Comparison of ENCODE assay signal across 17 cellular contexts in genomic region chr6:13472099-13472498, GRCh38. TPM values are rescaled to one million over a fixed set of nuclear protein-coding genes. Genes with fewer than 3 reads are reported as not detected.
DNase-seq lines count a peak whose midpoint lies in the region; ATAC-seq and TF ChIP-seq lines count a peak whose summit lies in the region.
"Had no signal": no experiment of that assay in that cellular context is flagged by ENCODE, and none has a peak within 500 bp of the region (broad histone marks: within the 10 kb centered on the region; RNA-seq: fewer than 3 reads in every experiment).

No MANE protein-coding gene starts in this region.

- 0 out of 2 replicates have a peak, but pooled peaks cover 2% of the 10 kb centered on the region for H3K36me3 ChIP-seq in IMR-90 (ENCODE audit: control insufficient read depth, insufficient read depth, low read length)
- H3K36me3 ChIP-seq: BE2C had no signal

- H3K27me3 Mint-ChIP-seq in activated CD8-positive, alpha-beta memory T cell treated with anti-CD3 and anti-CD28 coated beads, Interleukin-2, amount 10 ng/mL, durations not matched to agents 7 days and 5 days = no peaks in the 10 kb centered on the region

- peak; percentile 13 for DNase-seq in activated CD8-positive, alpha-beta memory T cell treated with anti-CD3 and anti-CD28 coated beads for 24 hours
- no peak for DNase-seq in activated CD8-positive, alpha-beta memory T cell treated with anti-CD3 and anti-CD28 coated beads, Interleukin-2, amount 10 ng/mL, durations not matched to agents 7 days and 5 days
- peak; percentile 30 for DNase-seq in IMR-90
- DNase-seq in coronary artery (ENCODE audit: low spot score) = peak; percentile 14
- peak; percentile 14 for DNase-seq in left lobe of liver (ENCODE audit: low spot score)
- DNase-seq: 8988T; BE2C; Calu3; CD8-positive, alpha-beta T cell; NCI-H1105 treated with DMSO at 0.1 percent for 48 hours; NCI-H1694; OCI-M1; SHP77; SK-N-SH had no signal

- H2BK5ac ChIP-seq in IMR-90 (ENCODE audit: low read depth, low read length, poor library complexity, severe bottlenecking) = no peak overlapping the region

- intact Hi-C loops in IMR-90 (cut with micrococcal nuclease) = no loop called here

- H3K36me3 Mint-ChIP-seq in activated CD8-positive, alpha-beta memory T cell treated with anti-CD3 and anti-CD28 coated beads, Interleukin-2, amount 10 ng/mL, durations not matched to agents 7 days and 5 days = peaks cover 28% of the 10 kb centered on the region
- H3K36me3 Mint-ChIP-seq: CD8-positive, alpha-beta T cell had no signal

- H4K5ac ChIP-seq in IMR-90 (ENCODE audit: low read depth, low read length) = no peak overlapping the region

- no peak overlapping the region for H4K8ac ChIP-seq in IMR-90 (ENCODE audit: low read depth in 2 of 2, low read length in 2 of 2)

- in situ Hi-C loops in IMR-90 (cut with MboI; ENCODE audit: low sequenced_read_pairs) = no loop called here

- H3K9me1 ChIP-seq in IMR-90 (ENCODE audit: insufficient read depth, low read length) = peaks cover 3% of the 10 kb centered on the region; the same call in 1 of the 2 replicates

- no peak overlapping the region for H3K27ac Mint-ChIP-seq in activated CD8-positive, alpha-beta memory T cell treated with anti-CD3 and anti-CD28 coated beads, Interleukin-2, amount 10 ng/mL, durations not matched to agents 7 days and 5 days
- H3K27ac Mint-ChIP-seq: CD8-positive, alpha-beta T cell had no signal

- no peak overlapping the region for H2AK9ac ChIP-seq in IMR-90 (replicated peaks; ENCODE audit: low read depth, low read length, poor library complexity)

- H2BK120ac ChIP-seq in IMR-90 (ENCODE audit: low read depth, low read length) = no peak overlapping the region

- H2AK5ac ChIP-seq in IMR-90 (ENCODE audit: low read depth, low read length) = no peak overlapping the region

- no peaks in the 10 kb centered on the region for H3K9me3 Mint-ChIP-seq in activated CD8-positive, alpha-beta memory T cell treated with anti-CD3 and anti-CD28 coated beads, Interleukin-2, amount 10 ng/mL, durations not matched to agents 7 days and 5 days (ENCODE audit: low read depth)
- H3K9me3 Mint-ChIP-seq: CD8-positive, alpha-beta T cell had no signal

- H3K79me1 ChIP-seq in IMR-90 (ENCODE audit: low read depth in 1 of 2, low read length in 2 of 2) = peaks cover 7 to 20% of the 10 kb centered on the region in 2 experiments; a peak in 2 of 4 replicates

- TF ChIP-seq RAD21 in IMR-90 (IDR thresholded peaks at IDR 0.05; ENCODE audit: low read length) = no peak

- H3K56ac ChIP-seq in IMR-90 (ENCODE audit: extremely low read depth, insufficient read depth, low read length) = no peak overlapping the region

- no peak overlapping the region for H2BK20ac ChIP-seq in IMR-90 (ENCODE audit: low read depth, low read length)

- H3K27ac ChIP-seq in IMR-90 (ENCODE audit: insufficient read depth, low read length) = no peak overlapping the region
- no peak overlapping the region for H3K27ac ChIP-seq in coronary artery

- H3K4me3 Mint-ChIP-seq in activated CD8-positive, alpha-beta memory T cell treated with anti-CD3 and anti-CD28 coated beads, Interleukin-2, amount 10 ng/mL, durations not matched to agents 7 days and 5 days = no peak overlapping the region
- H3K4me3 Mint-ChIP-seq: CD8-positive, alpha-beta T cell had no signal

- H3K23ac ChIP-seq in IMR-90 (ENCODE audit: low read depth, low read length) = no peak overlapping the region

- H2BK15ac ChIP-seq in IMR-90 (ENCODE audit: low read depth, low read length) = no peak overlapping the region

- peaks cover 4% of the 10 kb centered on the region for H3K9me3 ChIP-seq in IMR-90 (ENCODE audit: control insufficient read depth, insufficient read depth, low read length)
- H3K9me3 ChIP-seq: BE2C, SK-N-SH had no signal

- no peak overlapping the region for H3K4ac ChIP-seq in IMR-90 (ENCODE audit: low read depth, low read length)

- H3K4me3 ChIP-seq in IMR-90 (ENCODE audit: insufficient read depth, low read depth, low read length) (no peak overlapping the region), coronary artery (no peak overlapping the region)

- POLR2A ChIA-PET in IMR-90 (lab: Charles Lee; ENCODE audit: unreplicated experiment) = no interaction called here

- H3K9ac ChIP-seq in IMR-90 (ENCODE audit: low read depth, low read length) = no peak overlapping the region
- H3K9ac ChIP-seq: SK-N-SH had no signal

- H3K18ac ChIP-seq in IMR-90 (ENCODE audit: low read depth, low read length) = no peak overlapping the region

- H3K4me1 ChIP-seq in IMR-90 (ENCODE audit: control insufficient read depth, insufficient read depth, low read length) = no peaks in the 10 kb centered on the region; the same call in 1 of the 2 replicates

- no peak overlapping the region for H4K91ac ChIP-seq in IMR-90 (ENCODE audit: insufficient read depth, low read depth, low read length)

- no peak overlapping the region for H3K14ac ChIP-seq in IMR-90 (replicated peaks; ENCODE audit: low read depth, low read length)

- no peaks in the 10 kb centered on the region for H3K27me3 ChIP-seq in IMR-90 (ENCODE audit: control insufficient read depth, insufficient read depth, low read length)
- H3K27me3 ChIP-seq: BE2C had no signal

- dilution Hi-C loops in IMR-90 (cut with HindIII; ENCODE audit: low sequenced_read_pairs, unreplicated experiment) = no loop called here

- H2AFZ ChIP-seq in IMR-90 (replicated peaks; ENCODE audit: low read length, poor library complexity) = no peak overlapping the region

- TF ChIP-seq CTCF in IMR-90 (conservative IDR thresholded peaks at IDR 0.05; ENCODE audit: low read depth, low read length) = no peak
- no peak for TF ChIP-seq CTCF in coronary artery (IDR thresholded peaks at IDR 0.05)

- no CpG with 5 or more reads among the region's 4 CpGs for WGBS in IMR-90 (ENCODE audit: extremely low coverage in 2 of 2, insufficient read length in 1 of 2), 2 experiments

- no peak for ATAC-seq in activated CD8-positive, alpha-beta memory T cell treated with anti-CD3 and anti-CD28 coated beads, Interleukin-2, amount 10 ng/mL, durations not matched to agents 7 days and 5 days
- ATAC-seq in IMR-90 (ENCODE audit: low read depth) = no peak
- no peak for ATAC-seq in left lobe of liver
- ATAC-seq in HG03565 (IDR thresholded peaks at IDR 0.05; ENCODE audit: unreplicated experiment) = no peak
- ATAC-seq in GM19395 (IDR thresholded peaks at IDR 0.05; ENCODE audit: unreplicated experiment) = no peak
- ATAC-seq in GM21423 (IDR thresholded peaks at IDR 0.05; ENCODE audit: unreplicated experiment) = no peak
- ATAC-seq: CD8-positive, alpha-beta T cell had no signal

- H3K4me2 ChIP-seq in IMR-90 (ENCODE audit: low read depth, low read length) = no peak overlapping the region
- H3K4me2 ChIP-seq: SK-N-SH had no signal

- no peak for TF ChIP-seq POLR2A in IMR-90 (IDR thresholded peaks at IDR 0.05; ENCODE audit: low read depth, low read length)

- BruUV-seq in IMR-90 (replicated peaks; lab: Mats Ljungman, UMichigan) = no TSS peak

- H3K4me1 Mint-ChIP-seq in activated CD8-positive, alpha-beta memory T cell treated with anti-CD3 and anti-CD28 coated beads, Interleukin-2, amount 10 ng/mL, durations not matched to agents 7 days and 5 days = no peaks in the 10 kb centered on the region

- CTCF ChIA-PET in activated CD8-positive, alpha-beta memory T cell treated with anti-CD3 and anti-CD28 coated beads, Interleukin-2, amount 10 ng/mL, durations not matched to agents 7 days and 5 days (lab: Charles Lee) = no interaction called here
- CTCF ChIA-PET in IMR-90 (lab: Yijun Ruan, JAX) = interaction anchor here (0.7 kb wide), 1 partner anchor 10 kb away, joined by 3 read pairs; no protein-coding TSS in a partner anchor

- H4K20me1 ChIP-seq in IMR-90 (ENCODE audit: insufficient read depth, low read length) = no peaks in the 10 kb centered on the region

TF ChIP-seq in IMR-90, 13 proteins besides CTCF, POLR2A, EP300 and RAD21:
- TF ChIP-seq BHLHE40 (IDR thresholded peaks at IDR 0.05; ENCODE audit: low read depth, low read length) (no peak), CHD1 (IDR thresholded peaks at IDR 0.05; ENCODE audit: low read depth, low read length) (no peak), RCOR1 (IDR thresholded peaks at IDR 0.05; ENCODE audit: insufficient replicate concordance, low read length) (no peak), CEBPB (IDR thresholded peaks at IDR 0.05; ENCODE audit: low read depth, low read length) (no peak), MAFK (IDR thresholded peaks at IDR 0.05; ENCODE audit: low read depth, low read length) (no peak), NFE2L2 (IDR thresholded peaks at IDR 0.05; ENCODE audit: low read depth, low read length) (no peak), SMC3 (IDR thresholded peaks at IDR 0.05; ENCODE audit: low read depth, low read length) (no peak), FOS (IDR thresholded peaks at IDR 0.05; ENCODE audit: low read depth, low read length) (no peak), MXI1 (IDR thresholded peaks at IDR 0.05; ENCODE audit: borderline replicate concordance, low read depth, low read length) (no peak), RFX5 (IDR thresholded peaks at IDR 0.05; ENCODE audit: low read depth, low read length) (no peak), MAZ (IDR thresholded peaks at IDR 0.05; ENCODE audit: borderline replicate concordance, low read depth, low read length) (no peak)
- TF ChIP-seq, protein P1, sequence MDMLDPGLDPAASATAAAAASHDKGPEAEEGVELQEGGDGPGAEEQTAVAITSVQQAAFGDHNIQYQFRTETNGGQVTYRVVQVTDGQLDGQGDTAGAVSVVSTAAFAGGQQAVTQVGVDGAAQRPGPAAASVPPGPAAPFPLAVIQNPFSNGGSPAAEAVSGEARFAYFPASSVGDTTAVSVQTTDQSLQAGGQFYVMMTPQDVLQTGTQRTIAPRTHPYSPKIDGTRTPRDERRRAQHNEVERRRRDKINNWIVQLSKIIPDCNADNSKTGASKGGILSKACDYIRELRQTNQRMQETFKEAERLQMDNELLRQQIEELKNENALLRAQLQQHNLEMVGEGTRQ (IDR thresholded peaks at IDR 0.05; ENCODE audit: low read depth, low read length) = no peak
- TF ChIP-seq, protein P2, sequence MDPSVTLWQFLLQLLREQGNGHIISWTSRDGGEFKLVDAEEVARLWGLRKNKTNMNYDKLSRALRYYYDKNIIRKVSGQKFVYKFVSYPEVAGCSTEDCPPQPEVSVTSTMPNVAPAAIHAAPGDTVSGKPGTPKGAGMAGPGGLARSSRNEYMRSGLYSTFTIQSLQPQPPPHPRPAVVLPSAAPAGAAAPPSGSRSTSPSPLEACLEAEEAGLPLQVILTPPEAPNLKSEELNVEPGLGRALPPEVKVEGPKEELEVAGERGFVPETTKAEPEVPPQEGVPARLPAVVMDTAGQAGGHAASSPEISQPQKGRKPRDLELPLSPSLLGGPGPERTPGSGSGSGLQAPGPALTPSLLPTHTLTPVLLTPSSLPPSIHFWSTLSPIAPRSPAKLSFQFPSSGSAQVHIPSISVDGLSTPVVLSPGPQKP (IDR thresholded peaks at IDR 0.05; ENCODE audit: borderline replicate concordance, low read depth, low read length) = no peak

RNA-seq across cellular contexts. Expression of gene GFOD1, which starts 15.3 kb away (rescaled TPM):
- total RNA-seq in activated CD8-positive, alpha-beta memory T cell treated with anti-CD3 and anti-CD28 coated beads, Interleukin-2, amount 10 ng/mL, durations not matched to agents 7 days and 5 days = 10 to 100 TPM; 10.6 to 11.6 TPM
- total RNA-seq in IMR-90 (2012; rRNA removed) (3.4 and 3.6 TPM in 2 replicates), left lobe of liver (9.6 TPM)
- polyA plus RNA-seq in IMR-90 (2012; rRNA removed) = 1.8 and 2.2 TPM in 2 replicates
- polyA plus RNA-seq in IMR-90 (2012; cell fraction: cytosol; rRNA removed) = 0.78 and 1.7 TPM in 2 replicates
- 3.5 and 3.9 TPM in 2 replicates for polyA plus RNA-seq in IMR-90 (2012; cell fraction: nucleus; rRNA removed; ENCODE audit: low replicate concordance)
